Comparison of ENCODE assay signal across 17 cellular contexts in the genomic region with DNA sequence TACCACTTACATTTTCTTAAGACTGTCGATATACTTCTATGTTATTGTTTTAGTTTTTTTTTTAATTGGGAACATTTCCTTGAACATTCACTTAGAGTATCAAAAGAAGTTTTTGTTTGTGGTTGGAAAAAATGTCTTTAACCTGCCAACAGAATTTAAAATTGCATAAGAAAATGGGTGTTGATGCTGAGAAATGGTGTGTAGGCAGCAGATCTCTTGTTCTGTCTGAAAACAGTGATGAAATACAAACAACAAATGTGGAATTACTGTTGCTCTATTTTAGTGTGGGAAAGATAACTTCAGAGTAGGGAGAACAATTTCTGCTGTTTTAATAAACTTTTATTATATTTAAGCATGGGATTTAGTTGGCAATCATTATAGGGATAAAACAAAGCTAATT.
A peak's percentile ranks its signal among the peaks of the same experiment; 100 is the strongest.
DNase-seq lines count a peak whose midpoint lies in the region; ATAC-seq, FAIRE-seq and TF ChIP-seq lines count a peak whose summit lies in the region.
"Had no signal": no experiment of that assay in that cellular context is flagged by ENCODE, and none has a peak within 500 bp of the region (broad histone marks: within the 10 kb centered on the region; RNA-seq: fewer than 3 reads in every experiment).

No MANE protein-coding gene starts in this region.

- H4K20me1 ChIP-seq in astrocyte (ENCODE audit: insufficient read depth, low read length), result no peaks in the 10 kb centered on the region

- FAIRE-seq in astrocyte (lab: Jason Lieb, UNC), result peak; percentile 9

- H3K9me3 Mint-ChIP-seq in astrocyte (ENCODE audit: unreplicated experiment), result no peaks in the 10 kb centered on the region
- H3K9me3 Mint-ChIP-seq in osteocyte (ENCODE audit: unreplicated experiment), result no peaks in the 10 kb centered on the region
- H3K9me3 Mint-ChIP-seq: effector memory CD8-positive, alpha-beta T cell had no signal

- TF ChIP-seq CTCF in AG09319 (IDR thresholded peaks at IDR 0.05; ENCODE audit: low read depth, low read length) (no peak), astrocyte (IDR thresholded peaks at IDR 0.05; ENCODE audit: insufficient read depth, low read depth, low read length) (no peak), osteocyte (IDR thresholded peaks at IDR 0.05) (no peak)

- H3K9me3 ChIP-seq in astrocyte (ENCODE audit: insufficient read depth, low read depth, low read length) (no peaks in the 10 kb centered on the region), T-helper 17 cell (ENCODE audit: control insufficient read depth, low read length, poor library complexity, severe bottlenecking) (no peaks in the 10 kb centered on the region)
- H3K9me3 ChIP-seq: SK-N-SH had no signal

- no peaks in the 10 kb centered on the region for H3K36me3 ChIP-seq in astrocyte (ENCODE audit: insufficient read depth, low read length)

- no peaks in the 10 kb centered on the region for H3K27me3 ChIP-seq in astrocyte (ENCODE audit: insufficient read depth, low read length)

- peaks cover 16% of the 10 kb centered on the region for H3K4me1 Mint-ChIP-seq in astrocyte (ENCODE audit: low read depth, unreplicated experiment)
- peaks cover 32% of the 10 kb centered on the region for H3K4me1 Mint-ChIP-seq in osteocyte (ENCODE audit: unreplicated experiment)
- H3K4me1 Mint-ChIP-seq in T-helper 17 cell, result peaks cover 6% of the 10 kb centered on the region
- H3K4me1 Mint-ChIP-seq: B cell had no signal

- no peaks in the 10 kb centered on the region for H3K79me2 ChIP-seq in astrocyte (ENCODE audit: insufficient read depth, low read length)

- H2AFZ ChIP-seq in astrocyte (ENCODE audit: low read depth, low read length), result no peak overlapping the region

- H3K27ac ChIP-seq in astrocyte (ENCODE audit: low read depth, low read length), result peak overlapping the region; percentile 29

- ATAC-seq in T-helper 17 cell (no peak), GM18502 (IDR thresholded peaks at IDR 0.05; ENCODE audit: poor library complexity, unreplicated experiment) (no peak), HG03280 (IDR thresholded peaks at IDR 0.05; ENCODE audit: unreplicated experiment) (no peak)
- ATAC-seq: activated CD8-positive, alpha-beta T cell treated with anti-CD3 and anti-CD28 coated beads, Interleukin-2, amount 10 ng/mL, durations not matched to agents 7 days and 5 days; effector memory CD8-positive, alpha-beta T cell had no signal

- DNase-seq in AG09319 (ENCODE audit: extremely low read depth, low read depth) (peak; percentile 70), astrocyte (ENCODE audit: low read depth) (peak; percentile 90), fibroblast of the conjunctiva (ENCODE audit: low read depth) (peak; percentile 68), osteocyte (ENCODE audit: extremely low spot score, unreplicated experiment) (no peak), T-helper 17 cell (no peak), OCI-M2 (lab: John Stamatoyannopoulos, UW; ENCODE audit: unreplicated experiment) (no peak)
- DNase-seq: activated CD8-positive, alpha-beta T cell treated with anti-CD3 and anti-CD28 coated beads, Interleukin-2, amount 10 ng/mL, durations not matched to agents 7 days and 5 days; activated effector memory CD4-positive, alpha-beta T cell treated with Interleukin-2 at 50 U/mL for 16 hours; effector memory CD8-positive, alpha-beta T cell; hippocampal formation; NCI-H1092; SK-N-SH; stimulated activated CD4-positive, alpha-beta T cell treated with anti-CD3 and anti-CD28 coated beads, Interleukin-12 subunit alpha, Interleukin-12 subunit beta, amount 100 ng/mL, for 4 hours had no signal

- H3K4me3 Mint-ChIP-seq in astrocyte (ENCODE audit: unreplicated experiment) (no peak overlapping the region), osteocyte (ENCODE audit: unreplicated experiment) (no peak overlapping the region), T-helper 17 cell (no peak overlapping the region)
- H3K4me3 Mint-ChIP-seq: activated CD8-positive, alpha-beta T cell treated with anti-CD3 and anti-CD28 coated beads, Interleukin-2, amount 10 ng/mL, durations not matched to agents 7 days and 5 days; B cell; brain; effector memory CD8-positive, alpha-beta T cell had no signal

- H3K36me3 Mint-ChIP-seq in astrocyte (ENCODE audit: low read depth, unreplicated experiment) (no peaks in the 10 kb centered on the region), osteocyte (ENCODE audit: unreplicated experiment) (peaks cover 4% of the 10 kb centered on the region), T-helper 17 cell (ENCODE audit: low read depth) (peaks cover 2% of the 10 kb centered on the region)

- no peaks in the 10 kb centered on the region for H3K27me3 Mint-ChIP-seq in astrocyte (ENCODE audit: low read depth, unreplicated experiment)
- no peaks in the 10 kb centered on the region for H3K27me3 Mint-ChIP-seq in osteocyte (ENCODE audit: unreplicated experiment)
- H3K27me3 Mint-ChIP-seq in T-helper 17 cell, result no peaks in the 10 kb centered on the region
- H3K27me3 Mint-ChIP-seq: B cell; brain; effector memory CD8-positive, alpha-beta T cell had no signal

- H3K4me1 ChIP-seq in astrocyte (ENCODE audit: insufficient read depth, low read length), result peaks cover 17% of the 10 kb centered on the region

- H3K4me2 ChIP-seq in astrocyte (ENCODE audit: low read length), result no peak overlapping the region
- H3K4me2 ChIP-seq: SK-N-SH had no signal

- no peak overlapping the region for H3K9ac ChIP-seq in astrocyte (ENCODE audit: low read length)
- H3K9ac ChIP-seq: SK-N-SH had no signal

- no peak overlapping the region for H3K4me3 ChIP-seq in astrocyte (ENCODE audit: insufficient read depth, low read depth, low read length)

- H3K27ac Mint-ChIP-seq in astrocyte (ENCODE audit: unreplicated experiment) (no peak overlapping the region), osteocyte (ENCODE audit: unreplicated experiment) (peak overlapping the region; percentile 60), T-helper 17 cell (no peak overlapping the region)
- H3K27ac Mint-ChIP-seq: activated CD8-positive, alpha-beta T cell treated with anti-CD3 and anti-CD28 coated beads, Interleukin-2, amount 10 ng/mL, durations not matched to agents 7 days and 5 days; B cell; effector memory CD8-positive, alpha-beta T cell had no signal

Comparison
In these comparisons a context has a peak if more than half of its experiments do, and no peak if none do; other contexts are left out.
1. DNase-seq: peak in AG09319 (single experiment), astrocyte (single experiment) and fibroblast of the conjunctiva (single experiment); none in osteocyte (single experiment), T-helper 17 cell (0 of 3) and OCI-M2 (single experiment).